In genomic region chr16:243348-243747, GRCh38 we compare ENCODE assay signal across 24 cellular contexts. TPM values are rescaled to one million over a fixed set of nuclear protein-coding genes. Genes with fewer than 3 reads are reported as not detected.
DNase-seq lines count a peak whose midpoint lies in the region; ATAC-seq and TF ChIP-seq lines count a peak whose summit lies in the region.
"Had no signal": no experiment of that assay in that cellular context is flagged by ENCODE, and none has a peak within 500 bp of the region (broad histone marks: within the 10 kb centered on the region; RNA-seq: fewer than 3 reads in every experiment).

No MANE protein-coding gene starts in this region.

- H3K9me3 Mint-ChIP-seq in GM23338 (no peaks in the 10 kb centered on the region), glutamatergic neuron (ENCODE audit: unreplicated experiment) (peaks cover 3% of the 10 kb centered on the region)
- no peaks in the 10 kb centered on the region for H3K9me3 Mint-ChIP-seq in activated naive CD4-positive, alpha-beta T cell treated with anti-CD3 and anti-CD28 coated beads for 36 hours
- H3K9me3 Mint-ChIP-seq: CD4-positive, alpha-beta T cell had no signal

- H3K27me3 ChIP-seq in BLaER1 (no peaks in the 10 kb centered on the region), GM23338 (ENCODE audit: insufficient read depth) (no peaks in the 10 kb centered on the region), osteoblast (ENCODE audit: insufficient read depth, low read length) (no peaks in the 10 kb centered on the region), SJCRH30 (no peaks in the 10 kb centered on the region)
- H3K27me3 ChIP-seq: BE2C, SJSA1 had no signal

- H3K9me3 ChIP-seq in BLaER1 (peaks cover 5% of the 10 kb centered on the region; the same call in 1 of the 2 replicates), osteoblast (ENCODE audit: low read depth, low read length) (no peaks in the 10 kb centered on the region), SJCRH30 (replicated peaks) (no peaks in the 10 kb centered on the region)
- H3K9me3 ChIP-seq: BE2C, HAP-1, SJSA1 had no signal

- H3K4me3 ChIP-seq in BLaER1 (no peak overlapping the region), GM23338 (no peak overlapping the region), osteoblast (ENCODE audit: insufficient read depth, low read length) (no peak overlapping the region), SJCRH30 (no peak overlapping the region)
- H3K4me3 ChIP-seq: HAP-1, SJSA1 had no signal

- no peak overlapping the region for H3K9ac ChIP-seq in BLaER1

- peaks cover 11% of the 10 kb centered on the region for H3K27me3 Mint-ChIP-seq in GM23338 (ENCODE audit: insufficient read depth, low read depth, poor library complexity)
- H3K27me3 Mint-ChIP-seq in glutamatergic neuron (ENCODE audit: unreplicated experiment): peaks cover 4% of the 10 kb centered on the region
- H3K27me3 Mint-ChIP-seq in activated naive CD4-positive, alpha-beta T cell treated with anti-CD3 and anti-CD28 coated beads for 36 hours (ENCODE audit: low read depth): no peaks in the 10 kb centered on the region
- H3K27me3 Mint-ChIP-seq: CD4-positive, alpha-beta T cell had no signal

- intact Hi-C loops in activated naive CD4-positive, alpha-beta T cell treated with anti-CD3 and anti-CD28 coated beads for 36 hours (cut with micrococcal nuclease): no loop called here

- H2AFZ ChIP-seq in GM23338: no peak overlapping the region
- H2AFZ ChIP-seq in osteoblast (ENCODE audit: low read length): no peak overlapping the region

- peaks cover 73% of the 10 kb centered on the region for H3K4me1 ChIP-seq in BLaER1
- no peaks in the 10 kb centered on the region for H3K4me1 ChIP-seq in GM23338 (ENCODE audit: insufficient read depth)
- no peaks in the 10 kb centered on the region for H3K4me1 ChIP-seq in osteoblast (ENCODE audit: insufficient read depth, low read length)
- H3K4me1 ChIP-seq in SJCRH30: no peaks in the 10 kb centered on the region
- H3K4me1 ChIP-seq: BE2C, HAP-1, SJSA1 had no signal

- no peaks in the 10 kb centered on the region for H3K9me2 ChIP-seq in GM23338 (ENCODE audit: insufficient read depth)

- H3K36me3 ChIP-seq in BLaER1 (peaks cover 16% of the 10 kb centered on the region), GM23338 (ENCODE audit: insufficient read depth) (no peaks in the 10 kb centered on the region), osteoblast (ENCODE audit: insufficient read depth, low read length) (no peaks in the 10 kb centered on the region), SJCRH30 (no peaks in the 10 kb centered on the region; the same call in 1 of the 2 replicates)
- H3K36me3 ChIP-seq: BE2C, HAP-1, SJSA1 had no signal

- peaks cover 44% of the 10 kb centered on the region for H3K79me2 ChIP-seq in GM23338 (replicated peaks; ENCODE audit: insufficient read depth)
- H3K79me2 ChIP-seq in osteoblast (ENCODE audit: insufficient read depth, low read length): peaks cover 38% of the 10 kb centered on the region

- H3K27ac ChIP-seq in BLaER1 (no peak overlapping the region), GM23338 (ENCODE audit: low read depth) (peak overlapping the region; percentile 76; the same call in 1 of the 2 replicates), osteoblast (ENCODE audit: low read depth, low read length) (no peak overlapping the region), SJCRH30 (no peak overlapping the region)
- H3K27ac ChIP-seq: SJSA1 had no signal

- H3K36me3 Mint-ChIP-seq in GM23338 (ENCODE audit: low read depth) (no peaks in the 10 kb centered on the region), glutamatergic neuron (ENCODE audit: unreplicated experiment) (no peaks in the 10 kb centered on the region)
- peaks cover 2% of the 10 kb centered on the region for H3K36me3 Mint-ChIP-seq in activated naive CD4-positive, alpha-beta T cell treated with anti-CD3 and anti-CD28 coated beads for 36 hours (ENCODE audit: low read depth)

- H3F3A ChIP-seq in GM23338 (replicated peaks; ENCODE audit: low read depth): 0 out of 2 replicates have a peak, but pooled peaks cover 8% of the 10 kb centered on the region

- ATAC-seq in GM23338: no peak
- ATAC-seq: Panc1 had no signal

- TF ChIP-seq CTCF in GM23338 (conservative IDR thresholded peaks at IDR 0.05; ENCODE audit: low read depth in 2 of 2) (no peak), glutamatergic neuron (IDR thresholded peaks at IDR 0.05; ENCODE audit: partially characterized antibody, unreplicated experiment) (no peak), osteoblast (IDR thresholded peaks at IDR 0.05; ENCODE audit: extremely low read depth, low read depth, low read length) (no peak)

- CTCF ChIA-PET in activated naive CD4-positive, alpha-beta T cell treated with anti-CD3 and anti-CD28 coated beads for 36 hours (lab: Charles Lee): interaction anchor here (1.5 kb wide), 1 partner anchor 61 kb away, joined by 3 read pairs; no protein-coding TSS in a partner anchor

- H3K4me3 Mint-ChIP-seq in GM23338 (no peak overlapping the region), glutamatergic neuron (ENCODE audit: unreplicated experiment) (peak overlapping the region; percentile 14)
- no peak overlapping the region for H3K4me3 Mint-ChIP-seq in activated naive CD4-positive, alpha-beta T cell treated with anti-CD3 and anti-CD28 coated beads for 36 hours
- H3K4me3 Mint-ChIP-seq: CD4-positive, alpha-beta T cell had no signal

- H4K20me1 ChIP-seq in BLaER1 (peaks cover 27% of the 10 kb centered on the region; the same call in 1 of the 2 replicates), GM23338 (replicated peaks; ENCODE audit: insufficient read depth) (peaks cover 6% of the 10 kb centered on the region), osteoblast (ENCODE audit: insufficient read depth, low read length) (peaks cover 21% of the 10 kb centered on the region)

- peak overlapping the region; percentile 48 for H3K4me2 ChIP-seq in BLaER1
- H3K4me2 ChIP-seq in GM23338: no peak overlapping the region
- H3K4me2 ChIP-seq in osteoblast (ENCODE audit: insufficient read depth, low read length): no peak overlapping the region

- no peaks in the 10 kb centered on the region for H3K4me1 Mint-ChIP-seq in GM23338
- peaks cover 7% of the 10 kb centered on the region for H3K4me1 Mint-ChIP-seq in glutamatergic neuron (ENCODE audit: low read depth, unreplicated experiment)
- H3K4me1 Mint-ChIP-seq in activated naive CD4-positive, alpha-beta T cell treated with anti-CD3 and anti-CD28 coated beads for 36 hours (ENCODE audit: low read depth): peaks cover 18% of the 10 kb centered on the region

- DNase-seq in GM23338 (ENCODE audit: low spot score): no peak
- no peak for DNase-seq in glutamatergic neuron
- DNase-seq in osteoblast (ENCODE audit: insufficient read length, low spot score, missing footprints): peak; percentile 80
- DNase-seq in activated naive CD4-positive, alpha-beta T cell treated with anti-CD3 and anti-CD28 coated beads for 36 hours: no peak
- DNase-seq in DMS 273 (lab: John Stamatoyannopoulos, UW; ENCODE audit: unreplicated experiment): no peak
- no peak for DNase-seq in SJCRH30
- DNase-seq: BE2C; CD4-positive, alpha-beta T cell; COR-L47; DMS 273 treated with DMSO at 0.1 percent for 48 hours; DND-41; MM.1S; NCI-H1092; NCI-H1436 treated with DMSO at 0.1 percent for 48 hours; NCI-H2029 treated with DMSO at 0.1 percent for 48 hours; NCI-H226; NCI-H524; NCI-H774 had no signal

- no peak overlapping the region for H3K27ac Mint-ChIP-seq in GM23338
- H3K27ac Mint-ChIP-seq in glutamatergic neuron (ENCODE audit: unreplicated experiment): no peak overlapping the region
- no peak overlapping the region for H3K27ac Mint-ChIP-seq in activated naive CD4-positive, alpha-beta T cell treated with anti-CD3 and anti-CD28 coated beads for 36 hours
- H3K27ac Mint-ChIP-seq: CD4-positive, alpha-beta T cell had no signal

RNA-seq across cellular contexts. Expression of gene FAM234A, which starts 8.7 kb away (rescaled TPM):
- total RNA-seq in GM23338 (2014; rRNA removed; shearing (Covaris generic)): 57.2 and 128 TPM in 2 replicates
- polyA plus RNA-seq in GM23338 (2016; fragmentation: Nextera tagmentation; extraction: Ambion mirVana): 37.9 and 41.9 TPM in 2 replicates
- 82.7 TPM for total RNA-seq in glutamatergic neuron (ENCODE audit: unreplicated experiment)
- 86.0 and 113 TPM in 2 replicates for total RNA-seq in osteoblast
- total RNA-seq in activated naive CD4-positive, alpha-beta T cell treated with anti-CD3 and anti-CD28 coated beads for 36 hours: 10 to 100 TPM; 25.9 to 27.4 TPM
- 28.3 and 28.9 TPM in 2 replicates for total RNA-seq in SJCRH30 (2014; rRNA removed; shearing (Covaris generic))

RNA-seq across cellular contexts. Expression of gene LUC7L, which starts 14.1 kb away (rescaled TPM):
- total RNA-seq in GM23338 (2014; rRNA removed; shearing (Covaris generic)): 114 and 115 TPM in 2 replicates
- 136 and 151 TPM in 2 replicates for polyA plus RNA-seq in GM23338 (2016; fragmentation: Nextera tagmentation; extraction: Ambion mirVana)
- total RNA-seq in glutamatergic neuron (ENCODE audit: unreplicated experiment) (213 TPM), osteoblast (44.8 and 46.0 TPM in 2 replicates)
- 10 to 100 TPM; 58.4 to 59.1 TPM for total RNA-seq in activated naive CD4-positive, alpha-beta T cell treated with anti-CD3 and anti-CD28 coated beads for 36 hours
- total RNA-seq in SJCRH30 (2014; rRNA removed; shearing (Covaris generic)): 38.0 and 47.4 TPM in 2 replicates

RNA-seq across cellular contexts. Expression of gene RGS11, which starts 32.4 kb away (rescaled TPM):
- total RNA-seq in GM23338 (2014; rRNA removed; shearing (Covaris generic)): 0.58 and 1.8 TPM in 2 replicates
- 0.38 and 0.74 TPM in 2 replicates for polyA plus RNA-seq in GM23338 (2016; fragmentation: Nextera tagmentation; extraction: Ambion mirVana)
- 18.2 TPM for total RNA-seq in glutamatergic neuron (ENCODE audit: unreplicated experiment)
- total RNA-seq in osteoblast: 0.36 and 0.59 TPM in 2 replicates
- under 1 TPM in 1 of 2 experiments, not detected in 1; 0.10 TPM for total RNA-seq in activated naive CD4-positive, alpha-beta T cell treated with anti-CD3 and anti-CD28 coated beads for 36 hours
- total RNA-seq in SJCRH30 (2014; rRNA removed; shearing (Covaris generic)): not detected in 2 replicates
- total RNA-seq: A673; CD4-positive, alpha-beta T cell; SJSA1 had no signal

RNA-seq across cellular contexts. Expression of gene ARHGDIG, which starts 37.0 kb away (rescaled TPM):
- total RNA-seq in GM23338 (2014; rRNA removed; shearing (Covaris generic)): 1.0 and 1.2 TPM in 2 replicates
- 0.24 and 0.78 TPM in 2 replicates for polyA plus RNA-seq in GM23338 (2016; fragmentation: Nextera tagmentation; extraction: Ambion mirVana)
- total RNA-seq in glutamatergic neuron (ENCODE audit: unreplicated experiment) (13.8 TPM), osteoblast (not detected in 2 replicates)
- total RNA-seq in activated naive CD4-positive, alpha-beta T cell treated with anti-CD3 and anti-CD28 coated beads for 36 hours: not detected
- not detected in 2 replicates for total RNA-seq in SJCRH30 (2014; rRNA removed; shearing (Covaris generic))
- total RNA-seq: LHCN-M2, SJSA1 had no signal

RNA-seq across cellular contexts. Expression of gene PDIA2, which starts 39.6 kb away (rescaled TPM):
- total RNA-seq in GM23338 (2014; rRNA removed; shearing (Covaris generic)): 0.87 TPM in 1 of 2 replicates, not detected in the other
- polyA plus RNA-seq in GM23338 (2016; fragmentation: Nextera tagmentation; extraction: Ambion mirVana): 0.39 and 0.52 TPM in 2 replicates
- total RNA-seq in glutamatergic neuron (ENCODE audit: unreplicated experiment) (11.8 TPM), osteoblast (not detected in 2 replicates)
- not detected for total RNA-seq in activated naive CD4-positive, alpha-beta T cell treated with anti-CD3 and anti-CD28 coated beads for 36 hours
- 0.18 and 0.38 TPM in 2 replicates for total RNA-seq in SJCRH30 (2014; rRNA removed; shearing (Covaris generic))
- total RNA-seq: A673; CD4-positive, alpha-beta T cell; SJSA1 had no signal
